22 cellular contexts compared by ENCODE assay signal in the genomic region with DNA sequence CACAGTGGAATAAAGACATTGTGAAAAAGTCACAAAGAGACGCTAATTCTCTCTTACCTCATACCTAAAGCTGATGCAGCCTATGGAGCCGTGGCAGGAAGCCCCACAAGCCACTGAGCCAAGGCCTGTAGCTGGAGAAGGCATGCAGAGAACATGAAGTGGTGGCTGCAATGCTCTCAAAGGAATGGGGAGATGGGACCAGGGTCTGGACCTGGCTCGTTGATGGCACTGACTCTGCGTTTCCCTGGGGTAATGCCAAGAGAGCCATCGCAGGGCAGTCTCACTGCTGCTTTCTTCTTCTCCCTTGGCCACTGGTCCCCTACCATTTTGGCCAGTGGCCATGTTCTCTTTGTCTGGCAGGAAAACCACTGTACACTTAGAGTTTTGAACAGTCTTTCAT.
"Had no signal": no experiment of that assay in that cellular context is flagged by ENCODE, and none has a peak within 500 bp of the region (broad histone marks: within the 10 kb centered on the region; RNA-seq: fewer than 3 reads in every experiment).

No MANE protein-coding gene starts in this region.

- H3K27me3 ChIP-seq: gastrocnemius medialis, heart right ventricle, left lung had no signal

- H3K4me3 ChIP-seq: esophagus squamous epithelium, gastrocnemius medialis, heart right ventricle, left lung, lung, mucosa of descending colon had no signal

- H3K36me3 ChIP-seq: esophagus squamous epithelium, gastrocnemius medialis, heart right ventricle, left lung had no signal

- H3K9me3 ChIP-seq: esophagus squamous epithelium, gastrocnemius medialis, heart right ventricle, left lung, mucosa of descending colon had no signal

- DNase-seq: cortex of kidney; effector CD8-positive, alpha-beta T cell; effector memory CD8-positive, alpha-beta T cell; erythroblast; esophagus squamous epithelium; foreskin fibroblast; foreskin melanocyte; gastrocnemius medialis; glutamatergic neuron; head of caudate nucleus; heart right ventricle; hippocampal formation; left cardiac atrium; left lung; left ventricle myocardium superior; mammary epithelial cell; mucosa of descending colon; naive B cell; naive thymus-derived CD8-positive, alpha-beta T cell had no signal

- ATAC-seq: effector memory CD8-positive, alpha-beta T cell; esophagus mucosa; gastrocnemius medialis; heart right ventricle; left cardiac atrium; left ventricle myocardium superior; mucosa of descending colon; naive thymus-derived CD8-positive, alpha-beta T cell had no signal

- H3K27ac ChIP-seq: epithelial cell of prostate, esophagus squamous epithelium, gastrocnemius medialis, heart right ventricle, left lung had no signal
